Comparison of ENCODE assay signal across 17 cellular contexts in the genomic region with DNA sequence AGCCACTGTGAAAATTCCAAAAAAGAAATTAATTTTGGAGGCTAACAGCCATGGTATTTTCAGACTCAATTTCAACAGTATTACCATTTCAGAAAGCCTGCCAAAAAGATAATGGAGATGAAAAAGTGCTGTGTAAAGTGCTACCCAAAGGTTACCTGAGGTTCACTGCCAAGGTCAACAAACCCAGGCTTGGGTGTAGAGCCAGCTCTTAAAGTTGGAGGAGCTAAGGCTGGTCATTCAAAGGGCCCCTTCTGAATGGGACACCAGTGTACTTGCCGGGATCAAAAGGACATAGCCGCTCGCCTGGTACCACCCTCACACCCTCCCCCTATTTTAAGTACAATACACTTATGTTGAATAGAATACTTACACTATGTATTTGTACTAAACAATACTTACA.
"Had no signal": no experiment of that assay in that cellular context is flagged by ENCODE, and none has a peak within 500 bp of the region (broad histone marks: within the 10 kb centered on the region; RNA-seq: fewer than 3 reads in every experiment).

No MANE protein-coding gene starts in this region.

- H3K4me1 ChIP-seq: gastroesophageal sphincter, heart right ventricle, prostate gland had no signal

- H3K9me3 Mint-ChIP-seq: memory B cell; stimulated activated naive CD8-positive, alpha-beta T cell treated with anti-CD3 and anti-CD28 coated beads, Interleukin-15, amount 100 ng/mL, for 72 hours; T-cell had no signal

- H3K4me3 ChIP-seq: gastroesophageal sphincter, heart right ventricle, mucosa of descending colon, prostate gland, smooth muscle cell, thyroid gland had no signal

- H3K4me3 Mint-ChIP-seq: activated naive CD8-positive, alpha-beta T cell treated with anti-CD3 and anti-CD28 coated beads, Interleukin-2, amount 10 ng/mL, durations not matched to agents 7 days and 5 days; memory B cell; naive thymus-derived CD4-positive, alpha-beta T cell; stimulated activated naive CD8-positive, alpha-beta T cell treated with anti-CD3 and anti-CD28 coated beads, Interleukin-15, amount 100 ng/mL, for 72 hours; T-cell had no signal

- H3K36me3 Mint-ChIP-seq: activated naive CD8-positive, alpha-beta T cell treated with anti-CD3 and anti-CD28 coated beads, Interleukin-2, amount 10 ng/mL, durations not matched to agents 7 days and 5 days; memory B cell; naive thymus-derived CD4-positive, alpha-beta T cell; T-cell had no signal

- H3K4me2 ChIP-seq: smooth muscle cell had no signal

- H3K27me3 ChIP-seq: gastroesophageal sphincter, heart right ventricle, thyroid gland had no signal

- H3K27ac Mint-ChIP-seq: activated naive CD8-positive, alpha-beta T cell treated with anti-CD3 and anti-CD28 coated beads, Interleukin-2, amount 10 ng/mL, durations not matched to agents 7 days and 5 days; memory B cell; naive thymus-derived CD4-positive, alpha-beta T cell; stimulated activated naive CD8-positive, alpha-beta T cell treated with anti-CD3 and anti-CD28 coated beads, Interleukin-15, amount 100 ng/mL, for 72 hours; T-cell had no signal

- H3K27ac ChIP-seq: gastroesophageal sphincter, heart right ventricle, prostate gland, thyroid gland had no signal

- H3K9me3 ChIP-seq: gastroesophageal sphincter, heart right ventricle, mucosa of descending colon, prostate gland, thyroid gland had no signal

- H3K4me1 Mint-ChIP-seq: activated naive CD8-positive, alpha-beta T cell treated with anti-CD3 and anti-CD28 coated beads, Interleukin-2, amount 10 ng/mL, durations not matched to agents 7 days and 5 days; memory B cell; naive thymus-derived CD4-positive, alpha-beta T cell; stimulated activated naive CD8-positive, alpha-beta T cell treated with anti-CD3 and anti-CD28 coated beads, Interleukin-15, amount 100 ng/mL, for 72 hours; T-cell had no signal

- DNase-seq: activated CD4-positive, CD25-positive, alpha-beta regulatory T cell treated with anti-CD3 and anti-CD28 coated beads, Interleukin-2, amount 50 U/mL, for 72 hours; activated naive CD4-positive, alpha-beta T cell; activated naive CD8-positive, alpha-beta T cell treated with anti-CD3 and anti-CD28 coated beads, Interleukin-2, amount 10 ng/mL, durations not matched to agents 7 days and 5 days; activated T-cell treated with anti-CD3 and anti-CD28 coated beads for 4 hours; heart right ventricle; left colon; mucosa of descending colon; naive thymus-derived CD4-positive, alpha-beta T cell; right cardiac atrium; stimulated activated naive CD8-positive, alpha-beta T cell treated with anti-CD3 and anti-CD28 coated beads, Interleukin-15, amount 100 ng/mL, for 72 hours; T-cell; T1000 had no signal

- H3K36me3 ChIP-seq: prostate gland had no signal

- ATAC-seq: gastroesophageal sphincter; heart right ventricle; left colon; mucosa of descending colon; naive thymus-derived CD4-positive, alpha-beta T cell; stimulated activated naive CD8-positive, alpha-beta T cell treated with anti-CD3 and anti-CD28 coated beads, Interleukin-15, amount 100 ng/mL, for 72 hours; T-cell had no signal
